ENCODE assay signal across 25 cellular contexts in the genomic region with DNA sequence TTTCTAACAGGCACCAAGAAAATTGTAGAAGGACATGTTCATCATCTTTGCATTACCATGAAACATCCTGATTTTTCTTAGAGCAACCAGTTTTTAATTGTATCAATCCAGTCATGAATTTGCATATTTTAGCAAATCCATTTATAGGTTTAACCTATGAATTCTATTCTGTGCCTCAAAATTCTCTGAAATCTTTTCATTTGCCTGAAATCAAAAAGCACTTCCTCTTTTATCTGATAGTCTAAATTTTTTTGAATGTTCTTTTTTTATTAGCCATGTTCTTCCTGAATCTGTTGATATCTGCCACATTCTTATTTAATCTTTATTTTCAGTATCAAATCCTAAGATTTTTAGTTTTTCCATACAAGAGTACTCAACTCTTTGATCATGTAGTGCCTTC.
"Had no signal": no experiment of that assay in that cellular context is flagged by ENCODE, and none has a peak within 500 bp of the region (broad histone marks: within the 10 kb centered on the region; RNA-seq: fewer than 3 reads in every experiment).

No MANE protein-coding gene starts in this region.

- H3K4me3 Mint-ChIP-seq: memory B cell; mesothelial cell of epicardium; natural killer cell treated with Interleukin-12 subunit alpha and Interleukin-12 subunit beta and Interleukin-15 and Interleukin-18, amount 100 ng/mL, for 72 hours; neural crest cell; stimulated activated memory B cell treated with anti-CD40 and anti-IgM and Interleukin-4, amounts not matched to agents 10 μg/mL and 1 μg/mL and 100 μg/mL, for 72 hours had no signal

- H3K4me1 ChIP-seq: gastrocnemius medialis, lower lobe of right lung, pancreas, right lobe of liver, tibial nerve, upper lobe of right lung, uterus had no signal

- H3K27ac Mint-ChIP-seq: mesothelial cell of epicardium had no signal

- H3K27me3 ChIP-seq: dorsolateral prefrontal cortex, gastrocnemius medialis, neutrophil, pancreas, right lobe of liver, tibial nerve, upper lobe of right lung, uterus had no signal

- H3K36me3 ChIP-seq: uterus had no signal

- DNase-seq: dorsolateral prefrontal cortex; effector CD4-positive, alpha-beta T cell; gastrocnemius medialis; head of caudate nucleus; left ventricle myocardium superior; lower lobe of right lung; mucosa of descending colon; naive B cell; pancreas; right lobe of liver; small intestine; stimulated activated CD4-positive, alpha-beta T cell treated with anti-CD3 and anti-CD28 coated beads, Interleukin-1b, Interleukin-23, amount 100 ng/mL, for 48 hours; stimulated activated CD4-positive, alpha-beta T cell treated with anti-CD3 and anti-CD28 coated beads, Interleukin-4, amount 100 ng/mL, for 24 hours; stimulated activated naive CD8-positive, alpha-beta T cell treated with anti-CD3 and anti-CD28 coated beads, Interleukin-15, Interleukin-2, amounts not matched to agents 100 U/mL and 50 U/mL, for 24 hours; substantia nigra; upper lobe of right lung; uterus had no signal

- H3K4me3 ChIP-seq: dorsolateral prefrontal cortex, gastrocnemius medialis, lower lobe of right lung, mucosa of descending colon, pancreas, right lobe of liver, thoracic aorta, tibial nerve, upper lobe of right lung, uterus had no signal

- H3K27me3 Mint-ChIP-seq: memory B cell; naive B cell; natural killer cell treated with Interleukin-12 subunit alpha and Interleukin-12 subunit beta and Interleukin-15 and Interleukin-18, amount 100 ng/mL, for 72 hours; stimulated activated memory B cell treated with anti-CD40 and anti-IgM and Interleukin-4, amounts not matched to agents 10 μg/mL and 1 μg/mL and 100 μg/mL, for 72 hours had no signal

- ATAC-seq: gastrocnemius medialis; left ventricle myocardium superior; mucosa of descending colon; natural killer cell treated with Interleukin-12 subunit alpha and Interleukin-12 subunit beta and Interleukin-15 and Interleukin-18, amount 100 ng/mL, for 72 hours; pancreas; right lobe of liver; stimulated activated memory B cell treated with anti-CD40 and anti-IgM and Interleukin-4, amounts not matched to agents 10 μg/mL and 1 μg/mL and 100 μg/mL, for 72 hours; stimulated activated naive CD8-positive, alpha-beta T cell treated with anti-CD3 and anti-CD28 coated beads, Interleukin-15, Interleukin-2, amounts not matched to agents 100 U/mL and 50 U/mL, for 24 hours; upper lobe of right lung had no signal

- H3K9me3 Mint-ChIP-seq: memory B cell; naive B cell; natural killer cell treated with Interleukin-12 subunit alpha and Interleukin-12 subunit beta and Interleukin-15 and Interleukin-18, amount 100 ng/mL, for 72 hours; neural crest cell; stimulated activated memory B cell treated with anti-CD40 and anti-IgM and Interleukin-4, amounts not matched to agents 10 μg/mL and 1 μg/mL and 100 μg/mL, for 72 hours had no signal

- H3K27ac ChIP-seq: gastrocnemius medialis, lower lobe of right lung, neutrophil, pancreas, right lobe of liver, thoracic aorta, tibial nerve, upper lobe of right lung, uterus had no signal
